Comparison of ENCODE assay signal across 7 cellular contexts in the genomic region with DNA sequence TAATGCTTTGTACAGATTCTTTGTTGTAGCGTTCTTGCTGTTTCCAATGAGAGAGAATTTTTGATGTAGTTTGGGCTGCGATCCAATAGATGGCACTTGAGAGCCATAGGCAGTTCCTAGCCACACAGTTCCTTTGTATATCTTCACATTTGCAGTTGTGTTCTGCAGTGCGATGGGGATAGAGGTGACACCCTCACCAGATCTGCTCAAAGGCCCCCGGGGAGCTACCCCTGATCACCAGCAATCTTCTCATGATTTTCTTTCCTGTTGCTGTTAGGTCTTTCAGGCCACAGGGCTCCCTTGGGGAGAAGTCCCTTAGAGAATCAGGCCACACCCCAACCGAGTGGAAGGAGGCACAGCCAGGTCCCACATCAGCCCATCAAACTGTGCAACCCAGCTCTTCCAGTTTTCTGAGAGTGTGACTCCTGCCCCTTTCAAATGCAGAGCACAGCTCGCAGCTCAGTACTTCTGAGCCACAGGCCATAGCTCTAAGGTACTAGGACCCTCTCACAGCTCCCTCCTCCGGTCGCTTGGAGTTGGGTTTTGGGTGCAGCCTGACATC.
DNase-seq lines count a peak whose midpoint lies in the region; ATAC-seq and TF ChIP-seq lines count a peak whose summit lies in the region.

No MANE protein-coding gene starts in this region.

- in situ Hi-C loops in GM13976 (cut with MboI; ENCODE audit: low sequenced_read_pairs, unreplicated experiment), result no loop called here

- DNase-seq in GM13976 (ENCODE audit: low spot score) (no peak), HT1080 (ENCODE audit: low read depth) (peak; percentile 36), SHP77 treated with DMSO at 0.1 percent for 48 hours (lab: John Stamatoyannopoulos, UW) (peak; percentile 26), glomerular visceral epithelial cell (ENCODE audit: extremely low spot score) (peak; percentile 45), superior temporal gyrus (ENCODE audit: extremely low spot score) (peak; percentile 79), NK-92 (lab: John Stamatoyannopoulos, UW; ENCODE audit: unreplicated experiment) (no peak)

- ATAC-seq in GM21576 (IDR thresholded peaks at IDR 0.05; ENCODE audit: unreplicated experiment), result peak; percentile 73

- TF ChIP-seq CTCF in GM13976 (IDR thresholded peaks at IDR 0.05; ENCODE audit: borderline replicate concordance, control extremely low read depth, extremely low read depth, insufficient read depth, missing control alignments), result peak; percentile 36

Comparison
In these comparisons a context has a peak if more than half of its experiments do, and no peak if none do; other contexts are left out.
1. DNase-seq: peak in HT1080 (single experiment), SHP77 treated with DMSO at 0.1 percent for 48 hours (single experiment), glomerular visceral epithelial cell (single experiment) and superior temporal gyrus (single experiment); none in GM13976 (single experiment) and NK-92 (single experiment).